Comparison of ENCODE assay signal across 21 cellular contexts in genomic region chr10:62650411-62650810, GRCh38.
"Had no signal": no experiment of that assay in that cellular context is flagged by ENCODE, and none has a peak within 500 bp of the region (broad histone marks: within the 10 kb centered on the region; RNA-seq: fewer than 3 reads in every experiment).

No MANE protein-coding gene starts in this region.

- H3K27ac ChIP-seq: brain microvascular endothelial cell, heart left ventricle, neural progenitor cell, parathyroid adenoma had no signal

- H3K36me3 ChIP-seq: brain microvascular endothelial cell, heart left ventricle, neural progenitor cell had no signal

- H3K9me3 ChIP-seq: heart left ventricle had no signal

- DNase-seq: activated CD4-positive, alpha-beta memory T cell treated with anti-CD3 and anti-CD28 coated beads, Interleukin-2, amount 10 ng/mL, durations not matched to agents 7 days and 5 days; activated CD4-positive, alpha-beta T cell treated with anti-CD3 and anti-CD28 coated beads for 1 hour; activated CD8-positive, alpha-beta memory T cell treated with anti-CD3 and anti-CD28 coated beads, Interleukin-2, amount 50 U/mL, for 48 hours; activated gamma-delta T cell treated with Interleukin-2 at 50 U/mL for 16 hours; activated naive CD8-positive, alpha-beta T cell treated with anti-CD3 and anti-CD28 coated beads for 36 hours; amygdala; brain microvascular endothelial cell; cerebellar nuclear complex; effector memory CD4-positive, alpha-beta T cell; heart left ventricle; immature natural killer cell; left cardiac atrium; midbrain; stimulated activated CD4-positive, alpha-beta T cell treated with anti-CD3 and anti-CD28 coated beads, Interleukin-4, amount 100 ng/mL, for 24 hours; stimulated activated naive CD8-positive, alpha-beta T cell treated with anti-CD3 and anti-CD28 coated beads, Interleukin-15, Interleukin-2, amounts not matched to agents 100 U/mL and 50 U/mL, for 24 hours; T-helper 1 cell; T1000; trophoblast cell had no signal

- H3K79me2 ChIP-seq: parathyroid adenoma had no signal

- H3K4me3 ChIP-seq: heart left ventricle, lung, neural progenitor cell had no signal

- H3K9ac ChIP-seq: neural progenitor cell, parathyroid adenoma had no signal

- H2AFZ ChIP-seq: neural progenitor cell, parathyroid adenoma had no signal

- H3K4me2 ChIP-seq: neural progenitor cell had no signal

- H3K27me3 ChIP-seq: brain microvascular endothelial cell, heart left ventricle, neural progenitor cell had no signal

- H3K4me1 ChIP-seq: neural progenitor cell, parathyroid adenoma had no signal
